22 cellular contexts compared by ENCODE assay signal in the genomic region with DNA sequence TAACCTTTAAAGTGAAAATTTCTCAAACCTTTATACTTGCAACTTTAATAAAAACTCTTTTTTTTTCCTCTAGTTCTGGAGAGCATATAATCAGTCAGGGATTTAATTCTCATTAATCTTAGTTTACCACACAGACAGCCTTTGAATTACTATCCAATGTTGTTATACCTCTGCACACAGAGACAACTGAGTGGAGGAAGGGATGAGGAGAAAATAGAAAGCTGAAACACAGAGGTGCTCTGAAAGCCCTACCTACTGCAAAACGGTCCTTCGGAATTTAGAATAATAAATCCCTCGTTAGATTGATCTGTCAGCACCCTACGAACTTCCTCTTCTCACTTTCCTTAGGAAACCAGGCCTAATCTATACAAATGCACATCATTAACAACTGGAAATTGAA.
"Had no signal": no experiment of that assay in that cellular context is flagged by ENCODE, and none has a peak within 500 bp of the region (broad histone marks: within the 10 kb centered on the region; RNA-seq: fewer than 3 reads in every experiment).

No MANE protein-coding gene starts in this region.

- H3K4me1 ChIP-seq: esophagus squamous epithelium, gastrocnemius medialis, suprapubic skin had no signal

- H3K36me3 ChIP-seq: esophagus squamous epithelium, gastrocnemius medialis, lower lobe of right lung, stomach, suprapubic skin, tibial nerve had no signal

- H3K9me3 ChIP-seq: esophagus squamous epithelium, gastrocnemius medialis, lower lobe of right lung, stomach, suprapubic skin, tibial nerve had no signal

- H3K27ac ChIP-seq: coronary artery, esophagus squamous epithelium, gastrocnemius medialis, lower lobe of right lung, stomach, suprapubic skin, tibial nerve had no signal

- ATAC-seq: activated CD4-positive, alpha-beta T cell treated with anti-CD3 and anti-CD28 coated beads for 36 hours; activated T-cell treated with anti-CD3 and anti-CD28 coated beads, Interleukin-2, amount 50 U/mL, for 4 hours; gastrocnemius medialis; left colon; lower lobe of right lung; naive thymus-derived CD4-positive, alpha-beta T cell; stimulated activated memory B cell treated with anti-CD40 and anti-IgM and Interleukin-4, amounts not matched to agents 10 μg/mL and 1 μg/mL and 100 μg/mL, for 72 hours had no signal

- H3K4me3 ChIP-seq: coronary artery, esophagus squamous epithelium, gastrocnemius medialis, lower lobe of right lung, stomach, suprapubic skin, tibial nerve had no signal

- H3K27me3 ChIP-seq: esophagus squamous epithelium, gastrocnemius medialis, stomach, suprapubic skin, tibial nerve had no signal

- DNase-seq: activated B cell treated with CpG ODN at 0.5 μM for 24 hours; activated CD4-positive, alpha-beta T cell treated with anti-CD3 and anti-CD28 coated beads for 36 hours; activated CD4-positive, alpha-beta T cell treated with anti-CD3 and anti-CD28 coated beads, Interleukin-2, amount 50 U/mL, for 4 hours; activated CD8-positive, alpha-beta memory T cell treated with anti-CD3 and anti-CD28 coated beads for 24 hours; activated CD8-positive, alpha-beta memory T cell treated with anti-CD3 and anti-CD28 coated beads, Interleukin-2, amount 50 U/mL, for 4 hours; activated naive CD4-positive, alpha-beta T cell treated with Interleukin-2 at 50 U/mL for 16 hours; activated naive CD8-positive, alpha-beta T cell treated with anti-CD3 and anti-CD28 coated beads for 36 hours; activated T-cell treated with anti-CD3 and anti-CD28 coated beads, Interleukin-2, amount 50 U/mL, for 4 hours; cerebellar nuclear complex; endodermal cell; esophagus squamous epithelium; gastrocnemius medialis; left colon; lower lobe of right lung; naive thymus-derived CD4-positive, alpha-beta T cell; retina; stomach; T-helper 1 cell had no signal
